ENCODE assay signal across 1 cellular context in the genomic region with DNA sequence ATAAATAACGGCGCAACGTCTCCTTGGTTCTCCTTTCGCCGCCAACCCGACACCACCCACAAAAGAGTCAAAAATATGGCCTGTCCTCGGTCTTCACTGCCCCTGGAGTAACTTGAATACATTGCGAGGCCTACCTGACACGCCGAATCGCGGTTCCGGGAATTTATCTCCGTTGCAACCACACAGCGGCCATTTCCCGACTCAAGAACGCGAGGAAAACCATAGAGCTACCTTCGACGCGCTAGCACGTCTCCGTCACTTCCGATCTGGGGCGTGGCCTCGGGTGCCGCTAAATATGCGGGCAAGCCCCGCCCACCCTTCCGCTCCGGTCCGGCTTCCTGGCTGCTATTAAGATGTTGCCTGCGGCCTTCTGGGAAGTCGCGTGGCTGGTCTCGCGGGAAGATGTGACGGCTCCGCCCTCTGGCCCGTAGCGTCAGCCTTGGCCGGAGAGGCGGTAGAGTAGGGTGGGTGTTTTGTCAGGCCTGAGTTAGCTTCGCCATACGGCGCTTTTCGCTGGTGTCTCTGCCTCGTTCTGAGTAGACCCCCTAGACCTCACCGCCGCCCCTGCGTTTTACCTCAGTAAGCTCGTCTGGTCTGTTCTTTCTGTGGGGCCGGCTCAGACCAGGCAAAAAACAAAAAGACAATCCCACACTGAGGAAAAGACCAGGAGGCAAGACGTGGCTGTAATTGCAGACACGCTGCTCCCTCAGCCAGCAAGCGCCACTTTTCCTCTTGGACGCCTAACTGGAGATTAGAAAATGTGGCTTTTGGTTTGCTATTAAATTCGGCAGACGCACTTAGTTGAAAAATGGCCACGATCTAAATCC.
A peak's percentile ranks its signal among the peaks of the same experiment; 100 is the strongest.
TF ChIP-seq lines count a peak whose summit lies in the region.

A gene with protein sequence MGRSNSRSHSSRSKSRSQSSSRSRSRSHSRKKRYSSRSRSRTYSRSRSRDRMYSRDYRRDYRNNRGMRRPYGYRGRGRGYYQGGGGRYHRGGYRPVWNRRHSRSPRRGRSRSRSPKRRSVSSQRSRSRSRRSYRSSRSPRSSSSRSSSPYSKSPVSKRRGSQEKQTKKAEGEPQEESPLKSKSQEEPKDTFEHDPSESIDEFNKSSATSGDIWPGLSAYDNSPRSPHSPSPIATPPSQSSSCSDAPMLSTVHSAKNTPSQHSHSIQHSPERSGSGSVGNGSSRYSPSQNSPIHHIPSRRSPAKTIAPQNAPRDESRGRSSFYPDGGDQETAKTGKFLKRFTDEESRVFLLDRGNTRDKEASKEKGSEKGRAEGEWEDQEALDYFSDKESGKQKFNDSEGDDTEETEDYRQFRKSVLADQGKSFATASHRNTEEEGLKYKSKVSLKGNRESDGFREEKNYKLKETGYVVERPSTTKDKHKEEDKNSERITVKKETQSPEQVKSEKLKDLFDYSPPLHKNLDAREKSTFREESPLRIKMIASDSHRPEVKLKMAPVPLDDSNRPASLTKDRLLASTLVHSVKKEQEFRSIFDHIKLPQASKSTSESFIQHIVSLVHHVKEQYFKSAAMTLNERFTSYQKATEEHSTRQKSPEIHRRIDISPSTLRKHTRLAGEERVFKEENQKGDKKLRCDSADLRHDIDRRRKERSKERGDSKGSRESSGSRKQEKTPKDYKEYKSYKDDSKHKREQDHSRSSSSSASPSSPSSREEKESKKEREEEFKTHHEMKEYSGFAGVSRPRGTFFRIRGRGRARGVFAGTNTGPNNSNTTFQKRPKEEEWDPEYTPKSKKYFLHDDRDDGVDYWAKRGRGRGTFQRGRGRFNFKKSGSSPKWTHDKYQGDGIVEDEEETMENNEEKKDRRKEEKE (minus strand): TSS at position 268 of the 827 bp plus-strand sequence. CDS start 9,980 bp downstream, outside the sequence.

TF ChIP-seq in HepG2, 621 proteins besides CTCF, POLR2A, EP300 and RAD21 (continued from another document and continues in another):
- TF ChIP-seq, protein P1, sequence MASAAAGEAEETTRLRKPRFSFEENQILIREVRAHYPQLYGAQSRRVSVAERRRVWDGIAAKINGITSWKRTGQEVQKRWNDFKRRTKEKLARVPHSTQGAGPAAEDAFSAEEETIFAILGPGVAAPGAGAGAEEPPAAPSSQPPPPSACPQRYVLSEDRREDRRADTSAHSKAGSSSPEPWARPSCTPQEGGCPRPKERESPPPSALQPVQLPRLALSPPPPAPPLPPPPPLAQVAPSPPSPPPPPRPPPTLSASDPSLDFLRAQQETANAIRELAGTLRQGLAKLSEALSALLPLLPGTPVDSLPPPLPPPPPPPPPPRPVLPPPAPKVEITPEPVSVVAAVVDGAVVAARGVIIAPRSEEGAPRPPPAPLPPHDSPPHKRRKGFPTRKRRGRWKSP (CRISPR knock-in tag; IDR thresholded peaks at IDR 0.05): peak; percentile 87; the same call in 1 of the 2 replicates
- TF ChIP-seq, protein P2, sequence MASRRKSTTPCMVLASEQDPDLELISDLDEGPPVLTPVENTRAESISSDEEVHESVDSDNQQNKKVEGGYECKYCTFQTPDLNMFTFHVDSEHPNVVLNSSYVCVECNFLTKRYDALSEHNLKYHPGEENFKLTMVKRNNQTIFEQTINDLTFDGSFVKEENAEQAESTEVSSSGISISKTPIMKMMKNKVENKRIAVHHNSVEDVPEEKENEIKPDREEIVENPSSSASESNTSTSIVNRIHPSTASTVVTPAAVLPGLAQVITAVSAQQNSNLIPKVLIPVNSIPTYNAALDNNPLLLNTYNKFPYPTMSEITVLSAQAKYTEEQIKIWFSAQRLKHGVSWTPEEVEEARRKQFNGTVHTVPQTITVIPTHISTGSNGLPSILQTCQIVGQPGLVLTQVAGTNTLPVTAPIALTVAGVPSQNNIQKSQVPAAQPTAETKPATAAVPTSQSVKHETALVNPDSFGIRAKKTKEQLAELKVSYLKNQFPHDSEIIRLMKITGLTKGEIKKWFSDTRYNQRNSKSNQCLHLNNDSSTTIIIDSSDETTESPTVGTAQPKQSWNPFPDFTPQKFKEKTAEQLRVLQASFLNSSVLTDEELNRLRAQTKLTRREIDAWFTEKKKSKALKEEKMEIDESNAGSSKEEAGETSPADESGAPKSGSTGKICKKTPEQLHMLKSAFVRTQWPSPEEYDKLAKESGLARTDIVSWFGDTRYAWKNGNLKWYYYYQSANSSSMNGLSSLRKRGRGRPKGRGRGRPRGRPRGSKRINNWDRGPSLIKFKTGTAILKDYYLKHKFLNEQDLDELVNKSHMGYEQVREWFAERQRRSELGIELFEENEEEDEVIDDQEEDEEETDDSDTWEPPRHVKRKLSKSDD (CRISPR knock-in tag; IDR thresholded peaks at IDR 0.05; ENCODE audit: low read depth): peak; percentile 42; the same call in 1 of the 2 replicates
- TF ChIP-seq ZKSCAN1 (IDR thresholded peaks at IDR 0.05; ENCODE audit: low read length): no peak
- TF ChIP-seq ATM (IDR thresholded peaks at IDR 0.05; ENCODE audit: borderline replicate concordance): no peak
- no peak; the same call in 1 of the 2 replicates for TF ChIP-seq NCOA1 (CRISPR knock-in tag; IDR thresholded peaks at IDR 0.05)
- TF ChIP-seq ZNF777 (CRISPR knock-in tag; IDR thresholded peaks at IDR 0.05): 0 out of 2 replicates have a peak, but pooled peaks have one; percentile 11
- TF ChIP-seq ZC3H13 (CRISPR knock-in tag; IDR thresholded peaks at IDR 0.05): peak; percentile 17
- TF ChIP-seq DR1 (CRISPR knock-in tag; IDR thresholded peaks at IDR 0.05): peak; percentile 100
- TF ChIP-seq ZNF17 (CRISPR knock-in tag; IDR thresholded peaks at IDR 0.05): no peak
- TF ChIP-seq, protein P3, sequence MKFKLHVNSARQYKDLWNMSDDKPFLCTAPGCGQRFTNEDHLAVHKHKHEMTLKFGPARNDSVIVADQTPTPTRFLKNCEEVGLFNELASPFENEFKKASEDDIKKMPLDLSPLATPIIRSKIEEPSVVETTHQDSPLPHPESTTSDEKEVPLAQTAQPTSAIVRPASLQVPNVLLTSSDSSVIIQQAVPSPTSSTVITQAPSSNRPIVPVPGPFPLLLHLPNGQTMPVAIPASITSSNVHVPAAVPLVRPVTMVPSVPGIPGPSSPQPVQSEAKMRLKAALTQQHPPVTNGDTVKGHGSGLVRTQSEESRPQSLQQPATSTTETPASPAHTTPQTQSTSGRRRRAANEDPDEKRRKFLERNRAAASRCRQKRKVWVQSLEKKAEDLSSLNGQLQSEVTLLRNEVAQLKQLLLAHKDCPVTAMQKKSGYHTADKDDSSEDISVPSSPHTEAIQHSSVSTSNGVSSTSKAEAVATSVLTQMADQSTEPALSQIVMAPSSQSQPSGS (CRISPR knock-in tag; IDR thresholded peaks at IDR 0.05): peak; percentile 94
- no peak for TF ChIP-seq ZNF30 (CRISPR knock-in tag; IDR thresholded peaks at IDR 0.05)
- 0 out of 2 replicates have a peak, but pooled peaks have one; percentile 52 for TF ChIP-seq ZNF331 (CRISPR knock-in tag; IDR thresholded peaks at IDR 0.05)
- no peak for TF ChIP-seq PTBP1 (IDR thresholded peaks at IDR 0.05; ENCODE audit: low read depth, low read length, poor library complexity, severe bottlenecking)
- TF ChIP-seq ZNF605 (CRISPR knock-in tag; IDR thresholded peaks at IDR 0.05): peak; percentile 99
- TF ChIP-seq MYC (CRISPR knock-in tag; IDR thresholded peaks at IDR 0.05; ENCODE audit: borderline replicate concordance): peak; percentile 63; the same call in 1 of the 2 replicates
- TF ChIP-seq ZNF121 (CRISPR knock-in tag; IDR thresholded peaks at IDR 0.05): no peak
- TF ChIP-seq, protein P4, sequence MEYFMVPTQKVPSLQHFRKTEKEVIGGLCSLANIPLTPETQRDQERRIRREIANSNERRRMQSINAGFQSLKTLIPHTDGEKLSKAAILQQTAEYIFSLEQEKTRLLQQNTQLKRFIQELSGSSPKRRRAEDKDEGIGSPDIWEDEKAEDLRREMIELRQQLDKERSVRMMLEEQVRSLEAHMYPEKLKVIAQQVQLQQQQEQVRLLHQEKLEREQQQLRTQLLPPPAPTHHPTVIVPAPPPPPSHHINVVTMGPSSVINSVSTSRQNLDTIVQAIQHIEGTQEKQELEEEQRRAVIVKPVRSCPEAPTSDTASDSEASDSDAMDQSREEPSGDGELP (IDR thresholded peaks at IDR 0.05; ENCODE audit: borderline replicate concordance, low read depth): no peak; the same call in 1 of the 2 replicates
- TF ChIP-seq, protein P5, sequence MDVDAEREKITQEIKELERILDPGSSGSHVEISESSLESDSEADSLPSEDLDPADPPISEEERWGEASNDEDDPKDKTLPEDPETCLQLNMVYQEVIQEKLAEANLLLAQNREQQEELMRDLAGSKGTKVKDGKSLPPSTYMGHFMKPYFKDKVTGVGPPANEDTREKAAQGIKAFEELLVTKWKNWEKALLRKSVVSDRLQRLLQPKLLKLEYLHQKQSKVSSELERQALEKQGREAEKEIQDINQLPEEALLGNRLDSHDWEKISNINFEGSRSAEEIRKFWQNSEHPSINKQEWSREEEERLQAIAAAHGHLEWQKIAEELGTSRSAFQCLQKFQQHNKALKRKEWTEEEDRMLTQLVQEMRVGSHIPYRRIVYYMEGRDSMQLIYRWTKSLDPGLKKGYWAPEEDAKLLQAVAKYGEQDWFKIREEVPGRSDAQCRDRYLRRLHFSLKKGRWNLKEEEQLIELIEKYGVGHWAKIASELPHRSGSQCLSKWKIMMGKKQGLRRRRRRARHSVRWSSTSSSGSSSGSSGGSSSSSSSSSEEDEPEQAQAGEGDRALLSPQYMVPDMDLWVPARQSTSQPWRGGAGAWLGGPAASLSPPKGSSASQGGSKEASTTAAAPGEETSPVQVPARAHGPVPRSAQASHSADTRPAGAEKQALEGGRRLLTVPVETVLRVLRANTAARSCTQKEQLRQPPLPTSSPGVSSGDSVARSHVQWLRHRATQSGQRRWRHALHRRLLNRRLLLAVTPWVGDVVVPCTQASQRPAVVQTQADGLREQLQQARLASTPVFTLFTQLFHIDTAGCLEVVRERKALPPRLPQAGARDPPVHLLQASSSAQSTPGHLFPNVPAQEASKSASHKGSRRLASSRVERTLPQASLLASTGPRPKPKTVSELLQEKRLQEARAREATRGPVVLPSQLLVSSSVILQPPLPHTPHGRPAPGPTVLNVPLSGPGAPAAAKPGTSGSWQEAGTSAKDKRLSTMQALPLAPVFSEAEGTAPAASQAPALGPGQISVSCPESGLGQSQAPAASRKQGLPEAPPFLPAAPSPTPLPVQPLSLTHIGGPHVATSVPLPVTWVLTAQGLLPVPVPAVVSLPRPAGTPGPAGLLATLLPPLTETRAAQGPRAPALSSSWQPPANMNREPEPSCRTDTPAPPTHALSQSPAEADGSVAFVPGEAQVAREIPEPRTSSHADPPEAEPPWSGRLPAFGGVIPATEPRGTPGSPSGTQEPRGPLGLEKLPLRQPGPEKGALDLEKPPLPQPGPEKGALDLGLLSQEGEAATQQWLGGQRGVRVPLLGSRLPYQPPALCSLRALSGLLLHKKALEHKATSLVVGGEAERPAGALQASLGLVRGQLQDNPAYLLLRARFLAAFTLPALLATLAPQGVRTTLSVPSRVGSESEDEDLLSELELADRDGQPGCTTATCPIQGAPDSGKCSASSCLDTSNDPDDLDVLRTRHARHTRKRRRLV (CRISPR knock-in tag; IDR thresholded peaks at IDR 0.05): peak; percentile 72; the same call in 1 of the 2 replicates
- no peak for TF ChIP-seq BRCA1 (CRISPR knock-in tag; IDR thresholded peaks at IDR 0.05)
- TF ChIP-seq MTF1 (CRISPR knock-in tag; IDR thresholded peaks at IDR 0.05): no peak
- TF ChIP-seq, protein P6, sequence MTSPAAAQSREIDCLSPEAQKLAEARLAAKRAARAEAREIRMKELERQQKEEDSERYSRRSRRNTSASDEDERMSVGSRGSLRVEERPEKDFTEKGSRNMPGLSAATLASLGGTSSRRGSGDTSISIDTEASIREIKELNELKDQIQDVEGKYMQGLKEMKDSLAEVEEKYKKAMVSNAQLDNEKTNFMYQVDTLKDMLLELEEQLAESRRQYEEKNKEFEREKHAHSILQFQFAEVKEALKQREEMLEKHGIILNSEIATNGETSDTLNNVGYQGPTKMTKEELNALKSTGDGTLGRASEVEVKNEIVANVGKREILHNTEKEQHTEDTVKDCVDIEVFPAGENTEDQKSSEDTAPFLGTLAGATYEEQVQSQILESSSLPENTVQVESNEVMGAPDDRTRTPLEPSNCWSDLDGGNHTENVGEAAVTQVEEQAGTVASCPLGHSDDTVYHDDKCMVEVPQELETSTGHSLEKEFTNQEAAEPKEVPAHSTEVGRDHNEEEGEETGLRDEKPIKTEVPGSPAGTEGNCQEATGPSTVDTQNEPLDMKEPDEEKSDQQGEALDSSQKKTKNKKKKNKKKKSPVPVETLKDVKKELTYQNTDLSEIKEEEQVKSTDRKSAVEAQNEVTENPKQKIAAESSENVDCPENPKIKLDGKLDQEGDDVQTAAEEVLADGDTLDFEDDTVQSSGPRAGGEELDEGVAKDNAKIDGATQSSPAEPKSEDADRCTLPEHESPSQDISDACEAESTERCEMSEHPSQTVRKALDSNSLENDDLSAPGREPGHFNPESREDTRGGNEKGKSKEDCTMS (CRISPR knock-in tag; conservative IDR thresholded peaks at IDR 0.05): no peak
- TF ChIP-seq, protein P7, sequence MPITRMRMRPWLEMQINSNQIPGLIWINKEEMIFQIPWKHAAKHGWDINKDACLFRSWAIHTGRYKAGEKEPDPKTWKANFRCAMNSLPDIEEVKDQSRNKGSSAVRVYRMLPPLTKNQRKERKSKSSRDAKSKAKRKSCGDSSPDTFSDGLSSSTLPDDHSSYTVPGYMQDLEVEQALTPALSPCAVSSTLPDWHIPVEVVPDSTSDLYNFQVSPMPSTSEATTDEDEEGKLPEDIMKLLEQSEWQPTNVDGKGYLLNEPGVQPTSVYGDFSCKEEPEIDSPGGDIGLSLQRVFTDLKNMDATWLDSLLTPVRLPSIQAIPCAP (CRISPR knock-in tag; IDR thresholded peaks at IDR 0.05; ENCODE audit: low read depth): no peak; the same call in 1 of the 2 replicates
- peak; percentile 94; the same call in 1 of the 2 replicates for TF ChIP-seq ZNF703 (CRISPR knock-in tag; IDR thresholded peaks at IDR 0.05; ENCODE audit: borderline replicate concordance)
- TF ChIP-seq, protein P8, sequence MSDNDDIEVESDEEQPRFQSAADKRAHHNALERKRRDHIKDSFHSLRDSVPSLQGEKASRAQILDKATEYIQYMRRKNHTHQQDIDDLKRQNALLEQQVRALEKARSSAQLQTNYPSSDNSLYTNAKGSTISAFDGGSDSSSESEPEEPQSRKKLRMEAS (IDR thresholded peaks at IDR 0.05): peak; percentile 66; the same call in 1 of the 2 replicates
- TF ChIP-seq SP5 (CRISPR knock-in tag; IDR thresholded peaks at IDR 0.05; ENCODE audit: borderline replicate concordance, low read depth): peak; percentile 92
- TF ChIP-seq NR1H2 (CRISPR knock-in tag; IDR thresholded peaks at IDR 0.05; ENCODE audit: borderline replicate concordance, low read depth): 0 out of 2 replicates have a peak, but pooled peaks have one; percentile 53
